In genomic region chr15:50261979-50262378, GRCh38 we compare ENCODE assay signal across 14 cellular contexts. TPM values are rescaled to one million over a fixed set of nuclear protein-coding genes. Genes with fewer than 3 reads are reported as not detected.
A peak's percentile ranks its signal among the peaks of the same experiment; 100 is the strongest.
DNase-seq lines count a peak whose midpoint lies in the region; ATAC-seq and TF ChIP-seq lines count a peak whose summit lies in the region.
"Had no signal": no experiment of that assay in that cellular context is flagged by ENCODE, and none has a peak within 500 bp of the region (broad histone marks: within the 10 kb centered on the region; RNA-seq: fewer than 3 reads in every experiment).

No MANE protein-coding gene starts in this region.

- no peak overlapping the region for H3K4ac ChIP-seq in H9 (ENCODE audit: low read depth, low read length)

- H3T11ph ChIP-seq in H9 (ENCODE audit: low read length) = no peak overlapping the region

- no peak overlapping the region for H2BK12ac ChIP-seq in H9 (ENCODE audit: insufficient read length, low read depth, low read length)

- H2BK20ac ChIP-seq in H9 (ENCODE audit: low read depth, low read length, poor library complexity, severe bottlenecking) = no peak overlapping the region

- H2AFZ ChIP-seq in DND-41 (ENCODE audit: low read depth, low read length) (no peak overlapping the region), H9 (ENCODE audit: low read length) (no peak overlapping the region), osteoblast (ENCODE audit: low read length) (no peak overlapping the region)

- no peak overlapping the region for H3K56ac ChIP-seq in H9 (ENCODE audit: insufficient read length, low read depth, low read length)

- H3K9me3 ChIP-seq in DND-41 (ENCODE audit: insufficient read depth, low read length, severe bottlenecking) = no peaks in the 10 kb centered on the region
- no peaks in the 10 kb centered on the region for H3K9me3 ChIP-seq in H9 (ENCODE audit: control insufficient read depth, low read depth, low read length)
- no peaks in the 10 kb centered on the region for H3K9me3 ChIP-seq in osteoblast (ENCODE audit: low read depth, low read length)
- H3K9me3 ChIP-seq: esophagus squamous epithelium, transverse colon had no signal

- H3K9me3 Mint-ChIP-seq in H9 (no peaks in the 10 kb centered on the region), CD14-positive monocyte (peaks cover 0 to 3% (median 0%) of the 10 kb centered on the region in 7 donors)
- H3K9me3 Mint-ChIP-seq in activated CD4-positive, alpha-beta T cell treated with anti-CD3 and anti-CD28 coated beads, Interleukin-2, amount 10 ng/mL, durations not matched to agents 24 days and 14 days = peaks cover 2% of the 10 kb centered on the region
- H3K9me3 Mint-ChIP-seq: activated B cell treated with CpG ODN at 0.5 μM for 24 hours had no signal

- DNase-seq in DND-41 = peak; percentile 10
- no peak for DNase-seq in H9
- peak; percentile 72 for DNase-seq in activated CD4-positive, alpha-beta T cell treated with anti-CD3 and anti-CD28 coated beads, Interleukin-2, amount 10 ng/mL, durations not matched to agents 24 days and 14 days
- peak; percentile 49 for DNase-seq in iPS-NIHi11 (ENCODE audit: low spot score)
- no peak for DNase-seq in central memory CD4-positive, alpha-beta T cell
- DNase-seq in osteoblast (ENCODE audit: insufficient read length, low spot score, missing footprints) = no peak
- DNase-seq in CD14-positive monocyte (ENCODE audit: low spot score) = no peak
- DNase-seq: activated B cell treated with CpG ODN at 0.5 μM for 24 hours, esophagus squamous epithelium, hypothalamus, NCI-H1092, NCI-H524, SIG-M5 had no signal

- H3K36me3 ChIP-seq in DND-41 (ENCODE audit: insufficient read depth, low read length) = no peaks in the 10 kb centered on the region
- no peaks in the 10 kb centered on the region for H3K36me3 ChIP-seq in osteoblast (ENCODE audit: insufficient read depth, low read length)
- H3K36me3 ChIP-seq: esophagus squamous epithelium, transverse colon had no signal

- no peaks in the 10 kb centered on the region for H3K23me2 ChIP-seq in H9 (ENCODE audit: insufficient read length, low read depth, low read length, poor library complexity, severe bottlenecking)

- H3K4me1 Mint-ChIP-seq in H9 (peaks cover 7 to 9% of the 10 kb centered on the region in 2 experiments), CD14-positive monocyte (peaks cover 38% of the 10 kb centered on the region)
- peaks cover 59% of the 10 kb centered on the region for H3K4me1 Mint-ChIP-seq in activated CD4-positive, alpha-beta T cell treated with anti-CD3 and anti-CD28 coated beads, Interleukin-2, amount 10 ng/mL, durations not matched to agents 24 days and 14 days

- H4K8ac ChIP-seq in H9 (replicated peaks; ENCODE audit: insufficient read length, low read depth, low read length) = no peak overlapping the region

- H2BK5ac ChIP-seq in H9 (ENCODE audit: insufficient read length, low read length) = no peak overlapping the region

- no peak overlapping the region; the same call in 1 of the 2 replicates for H3K14ac ChIP-seq in H9 (ENCODE audit: insufficient read depth, low read length)

- H2BK15ac ChIP-seq in H9 (ENCODE audit: low read depth, low read length) = no peak overlapping the region

- no peak overlapping the region for H3K23ac ChIP-seq in H9 (ENCODE audit: insufficient read length, low read depth, low read length)

- H3K4me2 ChIP-seq in DND-41 (ENCODE audit: insufficient read depth, low read length) (no peak overlapping the region), H9 (ENCODE audit: insufficient read depth, insufficient read length, low read length) (no peak overlapping the region), osteoblast (ENCODE audit: insufficient read depth, low read length) (no peak overlapping the region)

- H4K20me1 ChIP-seq in DND-41 (ENCODE audit: insufficient read depth, low read length) (no peaks in the 10 kb centered on the region), H9 (ENCODE audit: control insufficient read depth, insufficient read depth, insufficient read length) (no peaks in the 10 kb centered on the region), osteoblast (ENCODE audit: insufficient read depth, low read length) (no peaks in the 10 kb centered on the region)

- no peaks in the 10 kb centered on the region for H3K36me3 Mint-ChIP-seq in H9 (ENCODE audit: insufficient read depth in 1 of 3, low read depth in 3 of 3)
- H3K36me3 Mint-ChIP-seq in activated CD4-positive, alpha-beta T cell treated with anti-CD3 and anti-CD28 coated beads, Interleukin-2, amount 10 ng/mL, durations not matched to agents 24 days and 14 days (ENCODE audit: low read depth) = peaks cover 5% of the 10 kb centered on the region
- no peaks in the 10 kb centered on the region for H3K36me3 Mint-ChIP-seq in CD14-positive monocyte

- no peaks in the 10 kb centered on the region for H3K79me1 ChIP-seq in H9 (ENCODE audit: insufficient read depth, low read depth, low read length, poor library complexity, severe bottlenecking)

- H3K27me3 Mint-ChIP-seq in H9 (ENCODE audit: low read depth) (peaks cover 3% of the 10 kb centered on the region; the same call in 1 of the 2 replicates), CD14-positive monocyte (ENCODE audit: low read depth in 3 of 3) (peaks cover 0 to 8% (median 2%) of the 10 kb centered on the region in 3 donors)
- no peaks in the 10 kb centered on the region for H3K27me3 Mint-ChIP-seq in activated CD4-positive, alpha-beta T cell treated with anti-CD3 and anti-CD28 coated beads, Interleukin-2, amount 10 ng/mL, durations not matched to agents 24 days and 14 days

- ATAC-seq in DND-41 (ENCODE audit: insufficient read depth, low read depth) = peak; percentile 66

- H4K5ac ChIP-seq in H9 (ENCODE audit: insufficient read length, low read depth, low read length) = no peak overlapping the region

- H3K9ac ChIP-seq in DND-41 (ENCODE audit: low read depth, low read length) (no peak overlapping the region), H9 (ENCODE audit: extremely low read depth, insufficient read length, low read length) (no peak overlapping the region)

- WGBS in H9 (ENCODE audit: extremely low coverage, insufficient read length, low lambda C conversion rate) = no CpG with 5 or more reads among the region's 3 CpGs

- no peak overlapping the region for H4K91ac ChIP-seq in H9 (ENCODE audit: insufficient read length, low read depth, low read length)

- H3K4me3 ChIP-seq in DND-41 (ENCODE audit: low read depth in 1 of 2, low read length in 2 of 2) = no peak overlapping the region
- H3K4me3 ChIP-seq in osteoblast (ENCODE audit: insufficient read depth, low read length) = no peak overlapping the region
- H3K4me3 ChIP-seq: esophagus squamous epithelium, transverse colon had no signal

- H2BK120ac ChIP-seq in H9 (ENCODE audit: low read depth, low read length, poor library complexity, severe bottlenecking) = no peak overlapping the region

- intact Hi-C loops in activated CD4-positive, alpha-beta T cell treated with anti-CD3 and anti-CD28 coated beads, Interleukin-2, amount 10 ng/mL, durations not matched to agents 24 days and 14 days (cut with micrococcal nuclease) = loop anchor here (1.0 to 5.0 kb wide), 10 partner anchors 13 to 1335 kb away; no protein-coding TSS in a partner anchor
- intact Hi-C loops in CD14-positive monocyte (cut with micrococcal nuclease) = no loop called here

- H3K79me2 ChIP-seq in DND-41 (ENCODE audit: insufficient read depth, low read length) (no peaks in the 10 kb centered on the region), H9 (ENCODE audit: insufficient read depth, low read length) (no peaks in the 10 kb centered on the region), osteoblast (ENCODE audit: insufficient read depth, low read length) (no peaks in the 10 kb centered on the region)

- H3K27ac ChIP-seq in DND-41 (ENCODE audit: low read length) (no peak overlapping the region), H9 (ENCODE audit: insufficient read length, low read depth, low read length) (no peak overlapping the region), osteoblast (ENCODE audit: low read depth, low read length) (no peak overlapping the region)
- H3K27ac ChIP-seq: esophagus squamous epithelium, transverse colon had no signal

- TF ChIP-seq CTCF in DND-41 (IDR thresholded peaks at IDR 0.05; ENCODE audit: borderline replicate concordance, extremely low read depth, low read length, poor library complexity, severe bottlenecking) = peak; percentile 26
- peak; percentile 45 for TF ChIP-seq CTCF in H9 (conservative IDR thresholded peaks at IDR 0.05)
- TF ChIP-seq CTCF in osteoblast (IDR thresholded peaks at IDR 0.05; ENCODE audit: extremely low read depth, low read depth, low read length) = no peak
- TF ChIP-seq CTCF in CD14-positive monocyte (IDR thresholded peaks at IDR 0.05) = no peak

- no peak overlapping the region for H3K4me3 Mint-ChIP-seq in H9
- peak overlapping the region; percentile 69 for H3K4me3 Mint-ChIP-seq in activated CD4-positive, alpha-beta T cell treated with anti-CD3 and anti-CD28 coated beads, Interleukin-2, amount 10 ng/mL, durations not matched to agents 24 days and 14 days
- no peak overlapping the region for H3K4me3 Mint-ChIP-seq in CD14-positive monocyte
- H3K4me3 Mint-ChIP-seq: activated B cell treated with CpG ODN at 0.5 μM for 24 hours had no signal

- no peaks in the 10 kb centered on the region for H3K4me1 ChIP-seq in DND-41 (ENCODE audit: insufficient read depth, low read length)
- H3K4me1 ChIP-seq in H9 (ENCODE audit: insufficient read depth, low read length) = no peaks in the 10 kb centered on the region
- H3K4me1 ChIP-seq in osteoblast (ENCODE audit: insufficient read depth, low read length) = peaks cover 3% of the 10 kb centered on the region
- H3K4me1 ChIP-seq: transverse colon had no signal

- no peak overlapping the region for H3K18ac ChIP-seq in H9 (ENCODE audit: insufficient read length, low read depth, low read length)

- H3K27me3 ChIP-seq in DND-41 (ENCODE audit: insufficient read depth, low read length, poor library complexity) (peaks cover 2% of the 10 kb centered on the region), H9 (ENCODE audit: insufficient read depth, low read length) (no peaks in the 10 kb centered on the region), osteoblast (ENCODE audit: insufficient read depth, low read length) (peaks cover 33% of the 10 kb centered on the region)
- H3K27me3 ChIP-seq: transverse colon had no signal

- no peak overlapping the region for H3K27ac Mint-ChIP-seq in H9
- peak overlapping the region; percentile 95 for H3K27ac Mint-ChIP-seq in activated CD4-positive, alpha-beta T cell treated with anti-CD3 and anti-CD28 coated beads, Interleukin-2, amount 10 ng/mL, durations not matched to agents 24 days and 14 days
- no peak overlapping the region for H3K27ac Mint-ChIP-seq in CD14-positive monocyte
- H3K27ac Mint-ChIP-seq: activated B cell treated with CpG ODN at 0.5 μM for 24 hours had no signal

- no peak overlapping the region for H2AK5ac ChIP-seq in H9 (ENCODE audit: insufficient read length, low read length)

RNA-seq across cellular contexts. Expression of gene HDC, which starts 3.5 kb away (rescaled TPM):
- total RNA-seq in H9 (2021) (not detected in 2 replicates), osteoblast (not detected in 2 replicates)
- total RNA-seq in activated CD4-positive, alpha-beta T cell treated with anti-CD3 and anti-CD28 coated beads, Interleukin-2, amount 10 ng/mL, durations not matched to agents 24 days and 14 days = 2.7 and 3.1 TPM in 2 replicates
- polyA plus RNA-seq in CD14-positive monocyte = under 1 TPM in 1 of 2 donors, not detected in 1; 0.11 TPM
- total RNA-seq: activated B cell treated with CpG ODN at 0.5 μM for 24 hours had no signal

Comparison
In these comparisons a context has a peak if more than half of its experiments do, and no peak if none do; other contexts are left out.
1. DNase-seq: peak in DND-41 (single experiment), activated CD4-positive, alpha-beta T cell treated with anti-CD3 and anti-CD28 coated beads, Interleukin-2, amount 10 ng/mL, durations not matched to agents 24 days and 14 days (single experiment) and iPS-NIHi11 (single experiment); none in H9 (single experiment), central memory CD4-positive, alpha-beta T cell (single experiment), osteoblast (single experiment) and CD14-positive monocyte (single experiment).
2. CTCF ChIP-seq: peak in DND-41 (single experiment) and H9 (single experiment); none in osteoblast (single experiment) and CD14-positive monocyte (single experiment).